Comparison of ENCODE assay signal across 8 cellular contexts in the genomic region with DNA sequence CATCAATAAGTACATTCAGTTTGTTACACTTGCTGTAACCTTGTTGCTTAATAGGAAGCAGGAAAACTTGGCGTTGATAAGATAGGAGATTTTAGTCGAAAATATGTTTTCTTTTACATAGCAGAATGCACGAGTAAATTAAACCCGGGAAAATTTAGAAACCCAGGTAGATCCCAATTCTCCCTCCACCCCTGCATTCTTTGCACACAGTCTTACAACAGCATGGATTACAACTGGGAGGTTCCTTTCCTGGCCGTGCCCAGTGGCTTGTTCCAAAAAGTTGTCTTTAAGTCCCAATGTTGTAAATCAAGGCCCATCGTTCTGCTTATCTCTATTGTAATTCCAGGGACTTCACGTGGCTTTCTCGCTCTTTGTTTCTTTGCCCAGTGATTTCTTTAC. TPM values are rescaled to one million over a fixed set of nuclear protein-coding genes. Genes with fewer than 3 reads are reported as not detected.
DNase-seq lines count a peak whose midpoint lies in the region; ATAC-seq and TF ChIP-seq lines count a peak whose summit lies in the region.

No MANE protein-coding gene starts in this region.

- TF ChIP-seq CTCF in HFFc6 (IDR thresholded peaks at IDR 0.05) = no peak
- TF ChIP-seq CTCF in hepatocyte (IDR thresholded peaks at IDR 0.05; ENCODE audit: poor library complexity) = no peak
- TF ChIP-seq CTCF in spleen (IDR thresholded peaks at IDR 0.05 in 8 of 11, conservative IDR thresholded peaks at IDR 0.05 in 3 of 11) = no peak

- no peaks in the 10 kb centered on the region for H3K36me3 Mint-ChIP-seq in HFFc6 (ENCODE audit: low read depth)
- H3K36me3 Mint-ChIP-seq in activated CD4-positive, alpha-beta memory T cell treated with anti-CD3 and anti-CD28 coated beads, Interleukin-2, amount 10 ng/mL, durations not matched to agents 7 days and 5 days (ENCODE audit: low read depth) = peaks cover 3% of the 10 kb centered on the region

- H3K79me2 ChIP-seq in hepatocyte = peaks cover 24% of the 10 kb centered on the region

- POLR2A ChIA-PET in activated CD4-positive, alpha-beta memory T cell treated with anti-CD3 and anti-CD28 coated beads, Interleukin-2, amount 10 ng/mL, durations not matched to agents 7 days and 5 days (lab: Charles Lee) = interaction anchor here (0.6 kb wide), 1 partner anchor 46 kb away, joined by 3 read pairs; no protein-coding TSS in a partner anchor

- H2AFZ ChIP-seq in hepatocyte = peak overlapping the region; percentile 80

- no peaks in the 10 kb centered on the region for H3K9me3 Mint-ChIP-seq in HFFc6
- no peaks in the 10 kb centered on the region for H3K9me3 Mint-ChIP-seq in activated CD4-positive, alpha-beta memory T cell treated with anti-CD3 and anti-CD28 coated beads, Interleukin-2, amount 10 ng/mL, durations not matched to agents 7 days and 5 days

- CTCF ChIA-PET in activated CD4-positive, alpha-beta memory T cell treated with anti-CD3 and anti-CD28 coated beads, Interleukin-2, amount 10 ng/mL, durations not matched to agents 7 days and 5 days (lab: Charles Lee) = no interaction called here

- H3K4me3 Mint-ChIP-seq in HFFc6 = peak overlapping the region; percentile 95
- H3K4me3 Mint-ChIP-seq in activated CD4-positive, alpha-beta memory T cell treated with anti-CD3 and anti-CD28 coated beads, Interleukin-2, amount 10 ng/mL, durations not matched to agents 7 days and 5 days = peak overlapping the region; percentile 76

- ATAC-seq in GM19463 (IDR thresholded peaks at IDR 0.05; ENCODE audit: unreplicated experiment) = no peak

- H3K4me3 ChIP-seq in hepatocyte (peak overlapping the region; percentile 92), spleen (peak overlapping the region; percentile 41 to 97 (median 84))

- H3K4me1 Mint-ChIP-seq in HFFc6 (ENCODE audit: low read depth) = peaks cover 29% of the 10 kb centered on the region
- H3K4me1 Mint-ChIP-seq in activated CD4-positive, alpha-beta memory T cell treated with anti-CD3 and anti-CD28 coated beads, Interleukin-2, amount 10 ng/mL, durations not matched to agents 7 days and 5 days = peaks cover 29% of the 10 kb centered on the region

- no peak for DNase-seq in HFFc6
- no peak for DNase-seq in activated CD4-positive, alpha-beta memory T cell treated with anti-CD3 and anti-CD28 coated beads, Interleukin-2, amount 10 ng/mL, durations not matched to agents 7 days and 5 days
- DNase-seq in hepatocyte (ENCODE audit: low spot score) = no peak
- no peak for DNase-seq in spleen
- DNase-seq in GM03348 (ENCODE audit: low spot score) = no peak
- no peak for DNase-seq in AG08396 (ENCODE audit: low spot score)
- DNase-seq in NAMALWA (ENCODE audit: low spot score) = no peak

- H3K9me2 ChIP-seq in hepatocyte (replicated peaks; ENCODE audit: insufficient read depth) = no peaks in the 10 kb centered on the region

- H3K27me3 ChIP-seq in hepatocyte = peaks cover 5% of the 10 kb centered on the region
- H3K27me3 ChIP-seq in spleen (replicated peaks in 1 of 7) = no peaks in the 10 kb centered on the region

- no peak for TF ChIP-seq POLR2A in spleen (IDR thresholded peaks at IDR 0.05)

- H3K9me3 ChIP-seq in hepatocyte (ENCODE audit: low read depth) (no peaks in the 10 kb centered on the region), spleen (no peaks in the 10 kb centered on the region)

- peak overlapping the region; percentile 77; the same call in 1 of the 2 replicates for H3K27ac Mint-ChIP-seq in HFFc6
- peak overlapping the region; percentile 70 for H3K27ac Mint-ChIP-seq in activated CD4-positive, alpha-beta memory T cell treated with anti-CD3 and anti-CD28 coated beads, Interleukin-2, amount 10 ng/mL, durations not matched to agents 7 days and 5 days

- no peaks in the 10 kb centered on the region for H3K36me3 ChIP-seq in hepatocyte (replicated peaks; ENCODE audit: insufficient read depth, low read depth)
- H3K36me3 ChIP-seq in spleen = no peaks in the 10 kb centered on the region

- H3K27me3 Mint-ChIP-seq in HFFc6 (ENCODE audit: insufficient read depth) = peaks cover 11% of the 10 kb centered on the region
- H3K27me3 Mint-ChIP-seq in activated CD4-positive, alpha-beta memory T cell treated with anti-CD3 and anti-CD28 coated beads, Interleukin-2, amount 10 ng/mL, durations not matched to agents 7 days and 5 days = peaks cover 8% of the 10 kb centered on the region

- H3K4me1 ChIP-seq in hepatocyte (ENCODE audit: insufficient read depth) (peaks cover 10% of the 10 kb centered on the region), spleen (peaks cover 14 to 43% (median 27%) of the 10 kb centered on the region in 6 donors)

- intact Hi-C loops in spleen (cut with DNase I; ENCODE audit: low total_unique reads) = loop anchor here (10.0 kb wide), 1 partner anchor 214 kb away; no protein-coding TSS in a partner anchor

- H3K27ac ChIP-seq in hepatocyte (no peak overlapping the region), spleen (peak overlapping the region in 7 of 8 donors; percentile 82 to 91 (median 89))

- H3K4me2 ChIP-seq in hepatocyte = peak overlapping the region; percentile 91

- WGBS in hepatocyte (ENCODE audit: low lambda C conversion rate, missing lambda C conversion rate) = 14% methylated on average over 8 of the region's 8 CpGs
- WGBS in spleen, 5 donors = 42 to 49% (median 46%) methylated on average over 8 of the region's 8 CpGs

- peaks cover 3% of the 10 kb centered on the region for H4K20me1 ChIP-seq in hepatocyte (ENCODE audit: insufficient read depth, poor library complexity, severe bottlenecking)

RNA-seq across cellular contexts. Expression of gene DPY19L1, which starts 1.1 kb away (rescaled TPM):
- 10 to 100 TPM; 23.7 to 33.4 (median 30.2) TPM for total RNA-seq in HFFc6 (2021; fragmentation: NEBNext Ultra II Directional; extraction: Animal tissue kit (Norgen Biotek cat#: 25700))
- 10 to 100 TPM; 24.9 to 29.5 TPM for total RNA-seq in activated CD4-positive, alpha-beta memory T cell treated with anti-CD3 and anti-CD28 coated beads, Interleukin-2, amount 10 ng/mL, durations not matched to agents 7 days and 5 days
- total RNA-seq in hepatocyte (16.7 and 17.8 TPM in 2 replicates), spleen (10 to 100 TPM; 25.4 to 41.6 (median 29.9) TPM)
- polyA plus RNA-seq in hepatocyte (7.6 and 8.8 TPM in 2 replicates), spleen (1 to 10 TPM; 4.8 to 7.3 (median 6.8) TPM)
